In genomic region chr5:131532016-131532640, GRCh38 we compare ENCODE assay signal across 11 cellular contexts.
DNase-seq lines count a peak whose midpoint lies in the region; ATAC-seq and TF ChIP-seq lines count a peak whose summit lies in the region.
"Had no signal": no experiment of that assay in that cellular context is flagged by ENCODE, and none has a peak within 500 bp of the region (broad histone marks: within the 10 kb centered on the region; RNA-seq: fewer than 3 reads in every experiment).

No MANE protein-coding gene starts in this region.

- H3K4me3 ChIP-seq in right cardiac atrium (ENCODE audit: low read length): peak overlapping the region; percentile 16
- H3K4me3 ChIP-seq: BLaER1 had no signal

- H3K4me1 ChIP-seq in right cardiac atrium (ENCODE audit: control insufficient read depth, insufficient read depth, low read length): peaks cover 3% of the 10 kb centered on the region

- H3K36me3 Mint-ChIP-seq in activated naive CD4-positive, alpha-beta T cell treated with anti-CD3 and anti-CD28 coated beads for 36 hours (ENCODE audit: low read depth): no peaks in the 10 kb centered on the region
- H3K36me3 Mint-ChIP-seq in activated CD8-positive, alpha-beta T cell treated with anti-CD3 and anti-CD28 coated beads for 36 hours (ENCODE audit: low read depth): peaks cover 19% of the 10 kb centered on the region
- H3K36me3 Mint-ChIP-seq in HFFc6 (ENCODE audit: low read depth): peaks cover 7% of the 10 kb centered on the region; the same call in 1 of the 2 replicates

- no peaks in the 10 kb centered on the region for H3K9me3 ChIP-seq in right cardiac atrium (ENCODE audit: control insufficient read depth, low read length)
- H3K9me3 ChIP-seq: BLaER1, neutrophil had no signal

- POLR2A ChIA-PET in activated CD8-positive, alpha-beta T cell treated with anti-CD3 and anti-CD28 coated beads for 36 hours (lab: Charles Lee): interaction anchor here (0.6 to 1.2 kb wide), 6 partner anchors 10 to 762 kb away, joined by 3 to 4 read pairs (median 3); partner anchors contain the start of gene SLC22A4

- CTCF ChIA-PET in activated naive CD4-positive, alpha-beta T cell treated with anti-CD3 and anti-CD28 coated beads for 36 hours (lab: Charles Lee): interaction anchor here (0.6 to 1.9 kb wide), 6 partner anchors 9 to 476 kb away, joined by 3 to 8 read pairs (median 3); no protein-coding TSS in a partner anchor
- CTCF ChIA-PET in activated CD8-positive, alpha-beta T cell treated with anti-CD3 and anti-CD28 coated beads for 36 hours (lab: Charles Lee): interaction anchor here (0.9 to 2.6 kb wide), 14 partner anchors 8 to 487 kb away, joined by 3 to 9 read pairs (median 4); no protein-coding TSS in a partner anchor

- no peak for TF ChIP-seq CTCF in activated CD8-positive, alpha-beta T cell treated with anti-CD3 and anti-CD28 coated beads for 36 hours (IDR thresholded peaks at IDR 0.05)
- no peak for TF ChIP-seq CTCF in HFFc6 (IDR thresholded peaks at IDR 0.05)

- H3K27me3 ChIP-seq in right cardiac atrium (ENCODE audit: control insufficient read depth, insufficient read depth): no peaks in the 10 kb centered on the region
- H3K27me3 ChIP-seq: BLaER1, neutrophil had no signal

- WGBS in right cardiac atrium: 53% methylated on average over 7 of the region's 7 CpGs

- peak; percentile 57 for ATAC-seq in activated CD8-positive, alpha-beta T cell treated with anti-CD3 and anti-CD28 coated beads for 36 hours
- ATAC-seq in right cardiac atrium (peak in 1 of 2 donors; percentile 42), HG02852 (IDR thresholded peaks at IDR 0.05; ENCODE audit: unreplicated experiment) (no peak), HG03457 (IDR thresholded peaks at IDR 0.05; ENCODE audit: unreplicated experiment) (no peak)

- no peaks in the 10 kb centered on the region for H3K27me3 Mint-ChIP-seq in activated naive CD4-positive, alpha-beta T cell treated with anti-CD3 and anti-CD28 coated beads for 36 hours (ENCODE audit: low read depth)
- no peaks in the 10 kb centered on the region for H3K27me3 Mint-ChIP-seq in activated CD8-positive, alpha-beta T cell treated with anti-CD3 and anti-CD28 coated beads for 36 hours
- H3K27me3 Mint-ChIP-seq in HFFc6 (ENCODE audit: insufficient read depth): no peaks in the 10 kb centered on the region

- peaks cover 71% of the 10 kb centered on the region for H3K4me1 Mint-ChIP-seq in activated naive CD4-positive, alpha-beta T cell treated with anti-CD3 and anti-CD28 coated beads for 36 hours (ENCODE audit: low read depth)
- H3K4me1 Mint-ChIP-seq in activated CD8-positive, alpha-beta T cell treated with anti-CD3 and anti-CD28 coated beads for 36 hours (ENCODE audit: low read depth): peaks cover 72% of the 10 kb centered on the region
- peaks cover 31% of the 10 kb centered on the region for H3K4me1 Mint-ChIP-seq in HFFc6 (ENCODE audit: low read depth)

- H3K9me3 Mint-ChIP-seq in activated naive CD4-positive, alpha-beta T cell treated with anti-CD3 and anti-CD28 coated beads for 36 hours: no peaks in the 10 kb centered on the region
- no peaks in the 10 kb centered on the region for H3K9me3 Mint-ChIP-seq in activated CD8-positive, alpha-beta T cell treated with anti-CD3 and anti-CD28 coated beads for 36 hours
- H3K9me3 Mint-ChIP-seq in HFFc6: no peaks in the 10 kb centered on the region

- peak overlapping the region; percentile 71 for H3K4me3 Mint-ChIP-seq in activated naive CD4-positive, alpha-beta T cell treated with anti-CD3 and anti-CD28 coated beads for 36 hours
- peak overlapping the region; percentile 77 for H3K4me3 Mint-ChIP-seq in activated CD8-positive, alpha-beta T cell treated with anti-CD3 and anti-CD28 coated beads for 36 hours
- no peak overlapping the region for H3K4me3 Mint-ChIP-seq in HFFc6

- DNase-seq in activated naive CD4-positive, alpha-beta T cell treated with anti-CD3 and anti-CD28 coated beads for 36 hours: no peak
- DNase-seq in activated naive CD4-positive, alpha-beta T cell treated with anti-CD3 and anti-CD28 coated beads, Interleukin-2, amount 50 U/mL, for 16 hours: no peak
- DNase-seq in activated CD8-positive, alpha-beta T cell treated with anti-CD3 and anti-CD28 coated beads for 36 hours: peak; percentile 30
- DNase-seq in right cardiac atrium (no peak), HFFc6 (no peak)
- DNase-seq: NCI-H226 had no signal

- H3K27ac ChIP-seq in right cardiac atrium (ENCODE audit: low read length) (no peak overlapping the region), temporal lobe (ENCODE audit: low read depth, low read length) (peak overlapping the region; percentile 30)
- H3K27ac ChIP-seq: BLaER1, neutrophil had no signal

- H3K27ac Mint-ChIP-seq in activated naive CD4-positive, alpha-beta T cell treated with anti-CD3 and anti-CD28 coated beads for 36 hours: peak overlapping the region; percentile 84
- H3K27ac Mint-ChIP-seq in activated CD8-positive, alpha-beta T cell treated with anti-CD3 and anti-CD28 coated beads for 36 hours: peak overlapping the region; percentile 94
- H3K27ac Mint-ChIP-seq in HFFc6: no peak overlapping the region

- intact Hi-C loops in activated naive CD4-positive, alpha-beta T cell treated with anti-CD3 and anti-CD28 coated beads for 36 hours (cut with micrococcal nuclease): loop anchor here (1.0 to 10.0 kb wide), 7 partner anchors 9 to 883 kb away; partner anchors contain the start of genes LYRM7 and SLC22A4
- intact Hi-C loops in activated CD8-positive, alpha-beta T cell treated with anti-CD3 and anti-CD28 coated beads for 36 hours (cut with micrococcal nuclease): loop anchor here (5.0 kb wide), 1 partner anchor 45 kb away; no protein-coding TSS in a partner anchor
- intact Hi-C loops in right cardiac atrium (cut with DNase I): no loop called here

Comparison
In these comparisons a context has a peak if more than half of its experiments do, and no peak if none do; other contexts are left out.
1. intact Hi-C loops: an anchor here in activated naive CD4-positive, alpha-beta T cell treated with anti-CD3 and anti-CD28 coated beads for 36 hours (1.0 to 10.0 kb wide) and activated CD8-positive, alpha-beta T cell treated with anti-CD3 and anti-CD28 coated beads for 36 hours (5.0 kb wide); none called in right cardiac atrium.